In the genomic region with DNA sequence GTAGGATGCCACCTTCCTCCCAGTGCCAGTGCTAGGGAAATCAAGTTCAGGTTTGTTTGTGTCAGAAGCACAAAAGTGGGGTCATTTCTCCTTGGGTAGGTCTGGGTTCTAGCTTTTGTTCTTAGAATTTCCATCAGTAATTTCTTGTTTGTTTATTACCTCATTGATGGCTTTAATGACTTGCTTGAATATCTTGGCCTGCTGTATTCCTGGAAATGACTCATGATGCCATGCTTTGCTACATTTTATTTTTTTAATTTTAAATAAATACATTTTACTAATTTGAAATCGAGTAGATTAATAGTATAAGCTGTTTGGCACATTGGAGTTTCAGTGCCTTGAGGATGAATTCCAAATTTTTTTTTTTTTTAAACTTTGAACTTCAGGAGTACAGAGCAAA, we compare ENCODE assay signal across 13 cellular contexts.
"Had no signal": no experiment of that assay in that cellular context is flagged by ENCODE, and none has a peak within 500 bp of the region (broad histone marks: within the 10 kb centered on the region; RNA-seq: fewer than 3 reads in every experiment).

No MANE protein-coding gene starts in this region.

- H3K27me3 Mint-ChIP-seq: naive B cell had no signal

- DNase-seq: activated CD4-positive, CD25-positive, alpha-beta regulatory T cell treated with anti-CD3 and anti-CD28 coated beads, Interleukin-2, amount 50 U/mL, for 72 hours; activated T-cell treated with anti-CD3 and anti-CD28 coated beads, Interleukin-2, amount 50 U/mL, for 72 hours; foreskin keratinocyte; left cardiac atrium; naive B cell; posterior cingulate gyrus; SJCRH30; small intestine; transverse colon had no signal

- H3K9me3 ChIP-seq: ascending aorta, neutrophil, SJCRH30, transverse colon had no signal

- H3K4me3 ChIP-seq: ascending aorta, lung, right atrium auricular region, SJCRH30, transverse colon had no signal

- H3K27me3 ChIP-seq: ascending aorta, foreskin keratinocyte, neutrophil, right atrium auricular region, SJCRH30, transverse colon had no signal

- H3K36me3 ChIP-seq: ascending aorta, neutrophil, right atrium auricular region, SJCRH30, transverse colon had no signal

- H3K27ac ChIP-seq: ascending aorta, foreskin keratinocyte, neutrophil, right atrium auricular region, SJCRH30, transverse colon had no signal

- ATAC-seq: foreskin keratinocyte, left cardiac atrium had no signal

- H3K9me3 Mint-ChIP-seq: activated T-cell treated with anti-CD3 and anti-CD28 coated beads, Interleukin-2, amount 50 U/mL, for 72 hours had no signal
